Comparison of ENCODE assay signal across 31 cellular contexts in the genomic region with DNA sequence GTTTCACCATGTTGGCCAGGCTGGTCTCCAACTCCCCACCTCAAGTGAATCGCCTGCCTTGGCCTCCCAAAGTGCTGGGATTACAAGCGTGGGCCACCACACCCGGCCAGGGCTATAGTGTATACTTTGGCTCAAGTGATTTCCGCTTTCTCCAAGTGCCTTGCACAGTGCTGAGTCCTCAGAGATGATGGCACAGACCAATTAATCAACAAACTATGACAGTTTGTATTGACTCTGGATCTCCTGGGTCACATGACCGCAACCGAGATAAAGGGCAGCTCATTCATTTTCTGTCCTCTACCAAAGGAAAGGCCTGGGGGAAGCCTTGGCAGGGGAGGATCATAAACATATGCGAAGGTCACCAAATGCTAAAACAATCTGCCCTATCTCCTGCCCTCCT. TPM values are rescaled to one million over a fixed set of nuclear protein-coding genes. Genes with fewer than 3 reads are reported as not detected.
DNase-seq lines count a peak whose midpoint lies in the region; ATAC-seq, FAIRE-seq and TF ChIP-seq lines count a peak whose summit lies in the region.
"Had no signal": no experiment of that assay in that cellular context is flagged by ENCODE, and none has a peak within 500 bp of the region (broad histone marks: within the 10 kb centered on the region; RNA-seq: fewer than 3 reads in every experiment).

No MANE protein-coding gene starts in this region.

- no peaks in the 10 kb centered on the region for H3K36me3 Mint-ChIP-seq in Calu3 (ENCODE audit: insufficient read depth, unreplicated experiment)
- H3K36me3 Mint-ChIP-seq: CD4-positive, alpha-beta memory T cell had no signal

- no TSS peak for BruUV-seq in Calu3 (replicated peaks; lab: Mats Ljungman, UMichigan)

- H3K4me3 ChIP-seq in body of pancreas (no peak overlapping the region), pancreas (no peak overlapping the region)
- H3K4me3 ChIP-seq: A549, GM12878, GM23248, HAP-1, SK-N-MC had no signal

- TF ChIP-seq POLR2A in body of pancreas (IDR thresholded peaks at IDR 0.05) (no peak), GM12892 (IDR thresholded peaks at IDR 0.05; ENCODE audit: low read depth, low read length) (no peak)

- no peaks in the 10 kb centered on the region for H3K27me3 Mint-ChIP-seq in Calu3 (ENCODE audit: unreplicated experiment)
- H3K27me3 Mint-ChIP-seq: CD4-positive, alpha-beta memory T cell had no signal

- no peak overlapping the region for H3K4me3 Mint-ChIP-seq in Calu3 (ENCODE audit: low read depth, unreplicated experiment)
- H3K4me3 Mint-ChIP-seq: CD4-positive, alpha-beta memory T cell had no signal

- H3K36me3 ChIP-seq in body of pancreas (replicated peaks in 1 of 2; ENCODE audit: insufficient read depth in 1 of 2, low read depth in 2 of 2) (no peaks in the 10 kb centered on the region), pancreas (no peaks in the 10 kb centered on the region)
- H3K36me3 ChIP-seq: HAP-1 had no signal

- H3K4me1 ChIP-seq in body of pancreas, result peaks cover 23% of the 10 kb centered on the region
- H3K4me1 ChIP-seq in pancreas, result peaks cover 0 to 4% (median 0%) of the 10 kb centered on the region in 3 donors
- H3K4me1 ChIP-seq: A549, HAP-1 had no signal

- no peaks in the 10 kb centered on the region for H3K9me3 Mint-ChIP-seq in Calu3 (ENCODE audit: low read depth, unreplicated experiment)
- H3K9me3 Mint-ChIP-seq: CD4-positive, alpha-beta memory T cell had no signal

- H3K27me3 ChIP-seq in body of pancreas, result no peaks in the 10 kb centered on the region
- no peaks in the 10 kb centered on the region for H3K27me3 ChIP-seq in pancreas

- CTCF ChIA-PET in Calu3 (lab: Charles Lee), result no interaction called here

- H3K27ac ChIP-seq in body of pancreas (peak overlapping the region in 1 of 4 donors; percentile 36), pancreas (peak overlapping the region in 1 of 4 donors; percentile 8)
- H3K27ac ChIP-seq: A549, GM23248, HL-60, RWPE1, SK-N-MC had no signal

- no peaks in the 10 kb centered on the region for H3K9me3 ChIP-seq in body of pancreas
- no peaks in the 10 kb centered on the region for H3K9me3 ChIP-seq in pancreas
- H3K9me3 ChIP-seq: A549, HAP-1 had no signal

- WGBS in body of pancreas, 2 donors, result 39 to 47% methylated on average over 5 to 7 of the region's 7 CpGs
- WGBS in pancreas, 2 donors, result 43 to 61% methylated on average over 7 of the region's 7 CpGs

- no peak for TF ChIP-seq CTCF in Calu3 (IDR thresholded peaks at IDR 0.05; ENCODE audit: unreplicated experiment)
- TF ChIP-seq CTCF in body of pancreas (IDR thresholded peaks at IDR 0.05), result no peak
- no peak for TF ChIP-seq CTCF in pancreas (IDR thresholded peaks at IDR 0.05)

- DNase-seq in Calu3, result no peak
- DNase-seq in body of pancreas, result peak in 2 of 4 donors; percentile 21 to 29
- DNase-seq in pancreas, result no peak
- no peak for DNase-seq in activated T-cell treated with anti-CD3 and anti-CD28 coated beads, Interleukin-2, amount 50 U/mL, for 48 hours
- no peak for DNase-seq in GM12892 (ENCODE audit: insufficient read length)
- DNase-seq: AML-193; C1 segment of cervical spinal cord; CD4-positive, alpha-beta memory T cell; COR-L47; GM23248; Kasumi-1; NCI-H1092 treated with DMSO at 0.1 percent for 48 hours; NCI-H1436; NCI-H187; NCI-H2081 treated with DMSO at 0.1 percent for 48 hours; NCI-H2171; NCI-H226; NCI-H510A; NCI-H69; SHP77 had no signal

- ATAC-seq in body of pancreas (peak; percentile 63), pancreas (peak; percentile 34 to 74 (median 65)), GM18502 (IDR thresholded peaks at IDR 0.05; ENCODE audit: poor library complexity, unreplicated experiment) (no peak)
- ATAC-seq: GM12878, Panc1 had no signal

- H3K27ac Mint-ChIP-seq in Calu3 (ENCODE audit: unreplicated experiment), result peak overlapping the region; percentile 25
- H3K27ac Mint-ChIP-seq: CD4-positive, alpha-beta memory T cell had no signal

- intact Hi-C loops in Calu3 (cut with micrococcal nuclease; ENCODE audit: unreplicated experiment) (no loop called here), body of pancreas (cut with DNase I) (no loop called here), pancreas (cut with DNase I) (no loop called here)

- no peak for FAIRE-seq in pancreas (lab: Jason Lieb, UNC)
- FAIRE-seq in GM12892 (lab: Jason Lieb, UNC), result no peak
- FAIRE-seq: A549, G401.6, GM12878, GM19239 had no signal

- no peak for TF ChIP-seq EP300 in Ishikawa (IDR thresholded peaks at IDR 0.05; ENCODE audit: borderline replicate concordance)

- no peaks in the 10 kb centered on the region for H3K4me1 Mint-ChIP-seq in Calu3 (ENCODE audit: low read depth, unreplicated experiment)
- H3K4me1 Mint-ChIP-seq: CD4-positive, alpha-beta memory T cell had no signal

- TF ChIP-seq RAD21 in Ishikawa (IDR thresholded peaks at IDR 0.05; ENCODE audit: low read depth), result no peak

TF ChIP-seq in Ishikawa, 13 proteins besides CTCF, POLR2A, EP300 and RAD21:
- TF ChIP-seq CEBPB (IDR thresholded peaks at IDR 0.05) (no peak), FOXM1 (IDR thresholded peaks at IDR 0.05; ENCODE audit: borderline replicate concordance, low read depth) (no peak), CREB1 (IDR thresholded peaks at IDR 0.05; ENCODE audit: low read depth) (no peak), TEAD4 (IDR thresholded peaks at IDR 0.05) (no peak), NFIC (IDR thresholded peaks at IDR 0.05) (no peak)
- TF ChIP-seq, protein P1, sequence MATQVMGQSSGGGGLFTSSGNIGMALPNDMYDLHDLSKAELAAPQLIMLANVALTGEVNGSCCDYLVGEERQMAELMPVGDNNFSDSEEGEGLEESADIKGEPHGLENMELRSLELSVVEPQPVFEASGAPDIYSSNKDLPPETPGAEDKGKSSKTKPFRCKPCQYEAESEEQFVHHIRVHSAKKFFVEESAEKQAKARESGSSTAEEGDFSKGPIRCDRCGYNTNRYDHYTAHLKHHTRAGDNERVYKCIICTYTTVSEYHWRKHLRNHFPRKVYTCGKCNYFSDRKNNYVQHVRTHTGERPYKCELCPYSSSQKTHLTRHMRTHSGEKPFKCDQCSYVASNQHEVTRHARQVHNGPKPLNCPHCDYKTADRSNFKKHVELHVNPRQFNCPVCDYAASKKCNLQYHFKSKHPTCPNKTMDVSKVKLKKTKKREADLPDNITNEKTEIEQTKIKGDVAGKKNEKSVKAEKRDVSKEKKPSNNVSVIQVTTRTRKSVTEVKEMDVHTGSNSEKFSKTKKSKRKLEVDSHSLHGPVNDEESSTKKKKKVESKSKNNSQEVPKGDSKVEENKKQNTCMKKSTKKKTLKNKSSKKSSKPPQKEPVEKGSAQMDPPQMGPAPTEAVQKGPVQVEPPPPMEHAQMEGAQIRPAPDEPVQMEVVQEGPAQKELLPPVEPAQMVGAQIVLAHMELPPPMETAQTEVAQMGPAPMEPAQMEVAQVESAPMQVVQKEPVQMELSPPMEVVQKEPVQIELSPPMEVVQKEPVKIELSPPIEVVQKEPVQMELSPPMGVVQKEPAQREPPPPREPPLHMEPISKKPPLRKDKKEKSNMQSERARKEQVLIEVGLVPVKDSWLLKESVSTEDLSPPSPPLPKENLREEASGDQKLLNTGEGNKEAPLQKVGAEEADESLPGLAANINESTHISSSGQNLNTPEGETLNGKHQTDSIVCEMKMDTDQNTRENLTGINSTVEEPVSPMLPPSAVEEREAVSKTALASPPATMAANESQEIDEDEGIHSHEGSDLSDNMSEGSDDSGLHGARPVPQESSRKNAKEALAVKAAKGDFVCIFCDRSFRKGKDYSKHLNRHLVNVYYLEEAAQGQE (IDR thresholded peaks at IDR 0.05; ENCODE audit: low read depth), result no peak
- TF ChIP-seq, protein P2, sequence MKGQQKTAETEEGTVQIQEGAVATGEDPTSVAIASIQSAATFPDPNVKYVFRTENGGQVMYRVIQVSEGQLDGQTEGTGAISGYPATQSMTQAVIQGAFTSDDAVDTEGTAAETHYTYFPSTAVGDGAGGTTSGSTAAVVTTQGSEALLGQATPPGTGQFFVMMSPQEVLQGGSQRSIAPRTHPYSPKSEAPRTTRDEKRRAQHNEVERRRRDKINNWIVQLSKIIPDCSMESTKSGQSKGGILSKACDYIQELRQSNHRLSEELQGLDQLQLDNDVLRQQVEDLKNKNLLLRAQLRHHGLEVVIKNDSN (IDR thresholded peaks at IDR 0.05), result 0 out of 2 replicates have a peak, but pooled peaks have one; percentile 27

RNA-seq across cellular contexts. Expression of a gene that starts 11.4 kb away (rescaled TPM):
- total RNA-seq in Calu3 (2022), result 317 and 339 TPM in 2 replicates
- total RNA-seq in body of pancreas, result 100 to 1,000 TPM in 1 of 2 donors, 10 to 100 TPM in 1; 96.2 to 151 TPM
- 100 to 1,000 TPM; 108 to 195 (median 119) TPM for total RNA-seq in pancreas
- polyA plus RNA-seq in pancreas, result 10 to 100 TPM; 35.8 to 50.4 TPM
- polyA plus RNA-seq in GM12892 (2012; ENCODE audit: missing spikeins), result 56.5 TPM
